In the genomic region with DNA sequence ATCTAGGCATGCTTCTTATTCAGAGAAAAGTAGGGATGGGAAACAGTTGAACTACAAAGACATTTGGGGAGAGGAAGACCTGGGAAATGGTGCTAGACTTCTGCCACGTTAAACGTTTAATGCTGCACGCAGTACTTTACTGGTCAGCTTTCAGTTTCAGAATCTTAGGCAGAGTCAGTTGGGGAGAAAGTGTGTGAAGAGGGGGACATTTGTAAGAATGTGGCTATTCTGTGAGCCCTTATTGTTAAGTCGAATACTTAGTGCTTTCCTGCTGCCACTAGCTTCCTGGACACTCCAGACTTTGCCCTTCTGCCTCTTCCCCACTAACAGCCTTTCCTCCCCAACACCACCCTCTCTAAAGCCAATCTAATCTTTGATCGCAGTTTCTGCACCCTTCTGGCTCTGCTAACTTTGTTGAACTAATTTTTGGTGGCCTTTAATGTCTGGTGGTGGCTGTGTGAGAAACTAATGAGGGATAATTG, we compare ENCODE assay signal across 1 cellular context.
TF ChIP-seq lines count a peak whose summit lies in the region.

No MANE protein-coding gene starts in this region.

TF ChIP-seq in GM12878, 131 proteins besides CTCF, POLR2A, EP300 and RAD21 (continued from another document):
- TF ChIP-seq, protein P1, sequence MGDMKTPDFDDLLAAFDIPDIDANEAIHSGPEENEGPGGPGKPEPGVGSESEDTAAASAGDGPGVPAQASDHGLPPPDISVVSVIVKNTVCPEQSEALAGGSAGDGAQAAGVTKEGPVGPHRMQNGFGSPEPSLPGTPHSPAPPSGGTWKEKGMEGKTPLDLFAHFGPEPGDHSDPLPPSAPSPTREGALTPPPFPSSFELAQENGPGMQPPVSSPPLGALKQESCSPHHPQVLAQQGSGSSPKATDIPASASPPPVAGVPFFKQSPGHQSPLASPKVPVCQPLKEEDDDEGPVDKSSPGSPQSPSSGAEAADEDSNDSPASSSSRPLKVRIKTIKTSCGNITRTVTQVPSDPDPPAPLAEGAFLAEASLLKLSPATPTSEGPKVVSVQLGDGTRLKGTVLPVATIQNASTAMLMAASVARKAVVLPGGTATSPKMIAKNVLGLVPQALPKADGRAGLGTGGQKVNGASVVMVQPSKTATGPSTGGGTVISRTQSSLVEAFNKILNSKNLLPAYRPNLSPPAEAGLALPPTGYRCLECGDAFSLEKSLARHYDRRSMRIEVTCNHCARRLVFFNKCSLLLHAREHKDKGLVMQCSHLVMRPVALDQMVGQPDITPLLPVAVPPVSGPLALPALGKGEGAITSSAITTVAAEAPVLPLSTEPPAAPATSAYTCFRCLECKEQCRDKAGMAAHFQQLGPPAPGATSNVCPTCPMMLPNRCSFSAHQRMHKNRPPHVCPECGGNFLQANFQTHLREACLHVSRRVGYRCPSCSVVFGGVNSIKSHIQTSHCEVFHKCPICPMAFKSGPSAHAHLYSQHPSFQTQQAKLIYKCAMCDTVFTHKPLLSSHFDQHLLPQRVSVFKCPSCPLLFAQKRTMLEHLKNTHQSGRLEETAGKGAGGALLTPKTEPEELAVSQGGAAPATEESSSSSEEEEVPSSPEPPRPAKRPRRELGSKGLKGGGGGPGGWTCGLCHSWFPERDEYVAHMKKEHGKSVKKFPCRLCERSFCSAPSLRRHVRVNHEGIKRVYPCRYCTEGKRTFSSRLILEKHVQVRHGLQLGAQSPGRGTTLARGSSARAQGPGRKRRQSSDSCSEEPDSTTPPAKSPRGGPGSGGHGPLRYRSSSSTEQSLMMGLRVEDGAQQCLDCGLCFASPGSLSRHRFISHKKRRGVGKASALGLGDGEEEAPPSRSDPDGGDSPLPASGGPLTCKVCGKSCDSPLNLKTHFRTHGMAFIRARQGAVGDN (IDR thresholded peaks at IDR 0.05): peak; percentile 94
